22 cellular contexts compared by ENCODE assay signal in genomic region chr13:108281941-108282340, GRCh38. TPM values are rescaled to one million over a fixed set of nuclear protein-coding genes. Genes with fewer than 3 reads are reported as not detected.
A peak's percentile ranks its signal among the peaks of the same experiment; 100 is the strongest.
DNase-seq lines count a peak whose midpoint lies in the region; ATAC-seq and TF ChIP-seq lines count a peak whose summit lies in the region.
"Had no signal": no experiment of that assay in that cellular context is flagged by ENCODE, and none has a peak within 500 bp of the region (broad histone marks: within the 10 kb centered on the region; RNA-seq: fewer than 3 reads in every experiment).

No MANE protein-coding gene starts in this region.

- H3K9me3 ChIP-seq in thyroid gland = no peaks in the 10 kb centered on the region
- H3K9me3 ChIP-seq: BE2C, HAP-1, MG63, SJSA1 had no signal

- TF ChIP-seq CTCF in choroid plexus epithelial cell (conservative IDR thresholded peaks at IDR 0.05; ENCODE audit: low read depth, low read length) = no peak
- no peak for TF ChIP-seq CTCF in thyroid gland (IDR thresholded peaks at IDR 0.05)

- H3K27ac ChIP-seq in thyroid gland = no peak overlapping the region
- H3K27ac ChIP-seq: 22Rv1, RWPE1, SJSA1 had no signal

- intact Hi-C loops in posterior vena cava (cut with DNase I) = no loop called here
- intact Hi-C loops in thyroid gland (cut with DNase I) = no loop called here

- H3K4me3 ChIP-seq in choroid plexus epithelial cell (ENCODE audit: low read depth, low read length) (no peak overlapping the region), thyroid gland (replicated peaks in 1 of 3) (no peak overlapping the region)
- H3K4me3 ChIP-seq: HAP-1, MG63, SJSA1 had no signal

- DNase-seq in SKM-1 treated with dmso at 0.1 percent for 144 hours (lab: John Stamatoyannopoulos, UW; ENCODE audit: unreplicated experiment) = peak; percentile 49
- no peak for DNase-seq in SKM-1 (lab: John Stamatoyannopoulos, UW; ENCODE audit: unreplicated experiment)
- peak; percentile 90 for DNase-seq in SIG-M5 treated with dmso at 0.1 percent for 504 hours (lab: John Stamatoyannopoulos, UW; ENCODE audit: unreplicated experiment)
- DNase-seq in choroid plexus epithelial cell (ENCODE audit: low read depth) = peak; percentile 26
- no peak for DNase-seq in cortex of kidney (lab: John Stamatoyannopoulos, UW)
- DNase-seq in posterior vena cava (ENCODE audit: low spot score) = no peak
- DNase-seq in thyroid gland = no peak
- DNase-seq: BE2C; CD8-positive, alpha-beta T cell; Karpas-422; MG63; NCI-H1417 treated with DMSO at 0.1 percent for 48 hours; NCI-H2029; NCI-H2171 treated with DMSO at 0.1 percent for 48 hours; NCI-H510A; NCI-H774; T-cell had no signal

- no peaks in the 10 kb centered on the region for H3K36me3 ChIP-seq in thyroid gland
- H3K36me3 ChIP-seq: BE2C, HAP-1, MG63, SJSA1 had no signal

- ATAC-seq in GM19328 (IDR thresholded peaks at IDR 0.05; ENCODE audit: unreplicated experiment) = no peak
- ATAC-seq: CD8-positive, alpha-beta T cell; T-cell had no signal

- H3K27me3 ChIP-seq in thyroid gland = no peaks in the 10 kb centered on the region
- H3K27me3 ChIP-seq: MG63 had no signal

- TF ChIP-seq POLR2A in thyroid gland (IDR thresholded peaks at IDR 0.05) = no peak

- no peaks in the 10 kb centered on the region for H3K4me1 ChIP-seq in thyroid gland
- H3K4me1 ChIP-seq: BE2C, HAP-1, SJSA1 had no signal

- 83 to 85% methylated on average over 4 of the region's 4 CpGs for WGBS in thyroid gland, 2 donors

RNA-seq across cellular contexts. Expression of gene TNFSF13B, which starts 12.4 kb away (rescaled TPM):
- total RNA-seq in posterior vena cava (10 to 100 TPM in 1 of 2 donors, 1 to 10 TPM in 1; 6.0 to 13.0 TPM), thyroid gland (1 to 10 TPM; 1.3 to 4.6 (median 2.6) TPM)

Comparison
In these comparisons a context has a peak if more than half of its experiments do, and no peak if none do; other contexts are left out.
1. DNase-seq: peak in SKM-1 treated with dmso at 0.1 percent for 144 hours (single experiment), SIG-M5 treated with dmso at 0.1 percent for 504 hours (single experiment) and choroid plexus epithelial cell (single experiment); none in SKM-1 (single experiment), cortex of kidney (single experiment), posterior vena cava (single experiment) and thyroid gland (0 of 2).